In genomic region chr9:129701054-129701453, GRCh38 we compare ENCODE assay signal across 16 cellular contexts. TPM values are rescaled to one million over a fixed set of nuclear protein-coding genes. Genes with fewer than 3 reads are reported as not detected.
DNase-seq lines count a peak whose midpoint lies in the region; ATAC-seq and TF ChIP-seq lines count a peak whose summit lies in the region.
"Had no signal": no experiment of that assay in that cellular context is flagged by ENCODE, and none has a peak within 500 bp of the region (broad histone marks: within the 10 kb centered on the region; RNA-seq: fewer than 3 reads in every experiment).

No MANE protein-coding gene starts in this region.

- H3K4me1 ChIP-seq in endodermal cell (ENCODE audit: control insufficient read depth, insufficient read depth, low read length) (no peaks in the 10 kb centered on the region), smooth muscle cell (ENCODE audit: low read depth) (peaks cover 17% of the 10 kb centered on the region)

- H3K27me3 ChIP-seq in AG04450 (ENCODE audit: control insufficient read depth, insufficient read depth, low read length) (no peaks in the 10 kb centered on the region), endodermal cell (ENCODE audit: control insufficient read depth, insufficient read depth, low read length, poor library complexity, severe bottlenecking) (peaks cover 10% of the 10 kb centered on the region), smooth muscle cell (ENCODE audit: low read depth) (no peaks in the 10 kb centered on the region)

- H3K4me3 ChIP-seq in AG04450 (ENCODE audit: low read depth, low read length) (no peak overlapping the region), SK-N-MC (no peak overlapping the region), endodermal cell (ENCODE audit: low read length) (no peak overlapping the region), smooth muscle cell (no peak overlapping the region)

- WGBS in endodermal cell (ENCODE audit: insufficient coverage in 1 of 2, insufficient read length in 1 of 2), 2 experiments = 90 to 93% methylated on average over 11 of the region's 11 CpGs
- WGBS in smooth muscle cell (ENCODE audit: low lambda C conversion rate) = 84% methylated on average over 11 of the region's 11 CpGs

- peaks cover 11% of the 10 kb centered on the region for H3K27me3 Mint-ChIP-seq in endodermal cell (ENCODE audit: insufficient read depth)
- H3K27me3 Mint-ChIP-seq in activated T-helper 2 cell treated with anti-CD3 and anti-CD28 coated beads, Interferon-gamma antibody, Interleukin-2, Interleukin-4, amounts not matched to agents 10 μg/mL and 5 μg/mL and 100 μg/mL, durations not matched to agents 14 hours and 24 hours and 36 hours (ENCODE audit: low read depth) = peaks cover 12% of the 10 kb centered on the region

- H3K36me3 ChIP-seq in SK-N-MC (ENCODE audit: insufficient read depth, low read length) (peaks cover 9% of the 10 kb centered on the region; the same call in 1 of the 2 replicates), endodermal cell (ENCODE audit: control insufficient read depth, insufficient read depth, low read length) (no peaks in the 10 kb centered on the region), smooth muscle cell (ENCODE audit: low read depth) (no peaks in the 10 kb centered on the region)

- CTCF ChIA-PET in AG04450 (lab: Charles Lee) = interaction anchor here (2.2 to 3.0 kb wide), 2 partner anchors 26 to 37 kb away, joined by 8 to 13 read pairs; no protein-coding TSS in a partner anchor

- H4K20me1 ChIP-seq in smooth muscle cell (ENCODE audit: low read depth) = no peaks in the 10 kb centered on the region

- peaks cover 34% of the 10 kb centered on the region for H3K79me2 ChIP-seq in smooth muscle cell (ENCODE audit: low read depth)

- no peaks in the 10 kb centered on the region for H3K9me3 Mint-ChIP-seq in endodermal cell
- no peaks in the 10 kb centered on the region for H3K9me3 Mint-ChIP-seq in activated T-helper 2 cell treated with anti-CD3 and anti-CD28 coated beads, Interferon-gamma antibody, Interleukin-2, Interleukin-4, amounts not matched to agents 10 μg/mL and 5 μg/mL and 100 μg/mL, durations not matched to agents 14 hours and 24 hours and 36 hours
- H3K9me3 Mint-ChIP-seq: CD8-positive, alpha-beta T cell had no signal

- H3K4me3 Mint-ChIP-seq in endodermal cell = no peak overlapping the region
- no peak overlapping the region for H3K4me3 Mint-ChIP-seq in activated T-helper 2 cell treated with anti-CD3 and anti-CD28 coated beads, Interferon-gamma antibody, Interleukin-2, Interleukin-4, amounts not matched to agents 10 μg/mL and 5 μg/mL and 100 μg/mL, durations not matched to agents 14 hours and 24 hours and 36 hours (ENCODE audit: low read depth)
- H3K4me3 Mint-ChIP-seq: CD8-positive, alpha-beta T cell had no signal

- no peak overlapping the region for H2AFZ ChIP-seq in smooth muscle cell (ENCODE audit: low read depth)

- H3F3A ChIP-seq in smooth muscle cell (ENCODE audit: low read depth) = peaks cover 15% of the 10 kb centered on the region

- H3K9ac ChIP-seq in SK-N-MC (ENCODE audit: insufficient read length) (no peak overlapping the region), endodermal cell (ENCODE audit: extremely low read depth, low read length, poor library complexity, severe bottlenecking) (no peak overlapping the region), smooth muscle cell (ENCODE audit: low read depth) (no peak overlapping the region)

- POLR2A ChIA-PET in AG04450 (lab: Yijun Ruan, JAX) = interaction anchor here (0.6 kb wide), 1 partner anchor 61 kb away, joined by 4 read pairs; no protein-coding TSS in a partner anchor

- DNase-seq in AG04450 (ENCODE audit: low read depth, low spot score) (no peak), SK-N-MC (ENCODE audit: low read depth, low spot score) (no peak), endodermal cell (peak; percentile 31), smooth muscle cell (lab: John Stamatoyannopoulos, UW; ENCODE audit: unreplicated experiment) (no peak), NCI-H1417 (lab: John Stamatoyannopoulos, UW) (no peak)
- DNase-seq in activated T-helper 2 cell treated with anti-CD3 and anti-CD28 coated beads, Interferon-gamma antibody, Interleukin-2, Interleukin-4, amounts not matched to agents 10 μg/mL and 5 μg/mL and 100 μg/mL, durations not matched to agents 14 hours and 24 hours and 36 hours (ENCODE audit: low spot score) = no peak
- DNase-seq: CD8-positive, alpha-beta T cell; COR-L47; DMS153; DMS79 treated with DMSO at 0.1 percent for 48 hours; EL had no signal

- TF ChIP-seq CTCF in AG04450 (IDR thresholded peaks at IDR 0.05; ENCODE audit: low read depth, low read length) (no peak), endodermal cell (conservative IDR thresholded peaks at IDR 0.05) (no peak), smooth muscle cell (IDR thresholded peaks at IDR 0.05; ENCODE audit: borderline replicate concordance, insufficient read depth, poor library complexity, severe bottlenecking) (no peak)

- no peak overlapping the region for H3K4me2 ChIP-seq in smooth muscle cell

- no peaks in the 10 kb centered on the region for H3K36me3 Mint-ChIP-seq in endodermal cell (ENCODE audit: low read depth)
- H3K36me3 Mint-ChIP-seq in activated T-helper 2 cell treated with anti-CD3 and anti-CD28 coated beads, Interferon-gamma antibody, Interleukin-2, Interleukin-4, amounts not matched to agents 10 μg/mL and 5 μg/mL and 100 μg/mL, durations not matched to agents 14 hours and 24 hours and 36 hours (ENCODE audit: low read depth) = no peaks in the 10 kb centered on the region
- H3K36me3 Mint-ChIP-seq: CD14-positive monocyte; CD8-positive, alpha-beta T cell had no signal

- no peaks in the 10 kb centered on the region for H3K9me3 ChIP-seq in AG04450 (ENCODE audit: control insufficient read depth, insufficient read depth, low read length)
- H3K9me3 ChIP-seq in SK-N-MC (ENCODE audit: low read depth, low read length) = no peaks in the 10 kb centered on the region
- H3K9me3 ChIP-seq in endodermal cell (ENCODE audit: control insufficient read depth, low read length) = no peaks in the 10 kb centered on the region
- no peaks in the 10 kb centered on the region for H3K9me3 ChIP-seq in smooth muscle cell (replicated peaks; ENCODE audit: low read depth)

- intact Hi-C loops in activated T-helper 2 cell treated with anti-CD3 and anti-CD28 coated beads, Interferon-gamma antibody, Interleukin-2, Interleukin-4, amounts not matched to agents 10 μg/mL and 5 μg/mL and 100 μg/mL, durations not matched to agents 14 hours and 24 hours and 36 hours (cut with micrococcal nuclease) = no loop called here

- ATAC-seq in HG03521 (IDR thresholded peaks at IDR 0.05; ENCODE audit: unreplicated experiment) (no peak), GM19395 (IDR thresholded peaks at IDR 0.05; ENCODE audit: unreplicated experiment) (no peak)
- ATAC-seq: CD8-positive, alpha-beta T cell; HCT116 had no signal

- H3K27ac ChIP-seq in AG04450 (ENCODE audit: low read depth, low read length) (peak overlapping the region; percentile 21), SK-N-MC (peak overlapping the region; percentile 99), endodermal cell (ENCODE audit: low read depth, low read length) (no peak overlapping the region), smooth muscle cell (ENCODE audit: low read depth) (peak overlapping the region; percentile 98)

- H3K4me1 Mint-ChIP-seq in endodermal cell = no peaks in the 10 kb centered on the region
- H3K4me1 Mint-ChIP-seq in activated T-helper 2 cell treated with anti-CD3 and anti-CD28 coated beads, Interferon-gamma antibody, Interleukin-2, Interleukin-4, amounts not matched to agents 10 μg/mL and 5 μg/mL and 100 μg/mL, durations not matched to agents 14 hours and 24 hours and 36 hours (ENCODE audit: low read depth) = peaks cover 3% of the 10 kb centered on the region

- no peak overlapping the region for H3K27ac Mint-ChIP-seq in endodermal cell
- H3K27ac Mint-ChIP-seq in activated T-helper 2 cell treated with anti-CD3 and anti-CD28 coated beads, Interferon-gamma antibody, Interleukin-2, Interleukin-4, amounts not matched to agents 10 μg/mL and 5 μg/mL and 100 μg/mL, durations not matched to agents 14 hours and 24 hours and 36 hours = no peak overlapping the region
- H3K27ac Mint-ChIP-seq: CD14-positive monocyte; CD8-positive, alpha-beta T cell had no signal

RNA-seq across cellular contexts. Expression of gene PRRX2, which starts 35.6 kb away (rescaled TPM):
- polyA plus RNA-seq in AG04450 (2011; rRNA removed) (8.3 and 15.0 TPM in 2 replicates), smooth muscle cell (180 and 234 TPM in 2 replicates)
- 4.0 and 4.2 TPM in 2 replicates for polyA minus RNA-seq in AG04450 (2011; rRNA and poly(A)+ RNA removed)
- total RNA-seq in endodermal cell (1 to 10 TPM; 1.0 to 3.8 TPM), smooth muscle cell (59.9 and 87.7 TPM in 2 replicates)
- 5.4 TPM for polyA plus RNA-seq in endodermal cell (2013, experiment 1 of 2)
- 6.0 TPM for polyA plus RNA-seq in endodermal cell (2013, experiment 2 of 2)
- 5.0 and 5.1 TPM in 2 replicates for total RNA-seq in activated T-helper 2 cell treated with anti-CD3 and anti-CD28 coated beads, Interferon-gamma antibody, Interleukin-2, Interleukin-4, amounts not matched to agents 10 μg/mL and 5 μg/mL and 100 μg/mL, durations not matched to agents 14 hours and 24 hours and 36 hours
- total RNA-seq: A172; CD8-positive, alpha-beta T cell had no signal
- polyA plus RNA-seq: CD14-positive monocyte had no signal

RNA-seq across cellular contexts. Expression of gene PTGES, which starts 51.8 kb away (rescaled TPM):
- polyA plus RNA-seq in AG04450 (2011; rRNA removed) = 17.0 and 21.4 TPM in 2 replicates
- 14.2 and 19.9 TPM in 2 replicates for polyA minus RNA-seq in AG04450 (2011; rRNA and poly(A)+ RNA removed)
- total RNA-seq in endodermal cell = under 1 TPM; 0.29 to 0.62 TPM
- polyA plus RNA-seq in endodermal cell (2013, experiment 1 of 2) = 2.9 TPM
- polyA plus RNA-seq in endodermal cell (2013, experiment 2 of 2) = 3.2 TPM
- total RNA-seq in smooth muscle cell = 36.9 and 49.5 TPM in 2 replicates
- polyA plus RNA-seq in smooth muscle cell = 69.6 and 176 TPM in 2 replicates
- 0.34 and 0.39 TPM in 2 replicates for total RNA-seq in activated T-helper 2 cell treated with anti-CD3 and anti-CD28 coated beads, Interferon-gamma antibody, Interleukin-2, Interleukin-4, amounts not matched to agents 10 μg/mL and 5 μg/mL and 100 μg/mL, durations not matched to agents 14 hours and 24 hours and 36 hours

RNA-seq across cellular contexts. Expression of gene ASB6, which starts 59.1 kb away (rescaled TPM):
- 11.6 and 15.3 TPM in 2 replicates for polyA plus RNA-seq in AG04450 (2011; rRNA removed)
- polyA minus RNA-seq in AG04450 (2011; rRNA and poly(A)+ RNA removed) = 9.4 and 14.0 TPM in 2 replicates
- total RNA-seq in endodermal cell = 10 to 100 TPM; 19.8 to 20.2 TPM
- polyA plus RNA-seq in endodermal cell (2013, experiment 1 of 2) = 17.7 TPM
- 14.9 TPM for polyA plus RNA-seq in endodermal cell (2013, experiment 2 of 2)
- 10.9 and 13.8 TPM in 2 replicates for total RNA-seq in smooth muscle cell
- 22.2 and 26.0 TPM in 2 replicates for polyA plus RNA-seq in smooth muscle cell
- 21.4 and 22.1 TPM in 2 replicates for total RNA-seq in activated T-helper 2 cell treated with anti-CD3 and anti-CD28 coated beads, Interferon-gamma antibody, Interleukin-2, Interleukin-4, amounts not matched to agents 10 μg/mL and 5 μg/mL and 100 μg/mL, durations not matched to agents 14 hours and 24 hours and 36 hours

Comparison
In these comparisons a context has a peak if more than half of its experiments do, and no peak if none do; other contexts are left out.
1. RNA of gene PTGES, which starts 51.8 kb away (total RNA-seq): 36.9 to 49.5 TPM in smooth muscle cell; 0.29 to 0.62 TPM in endodermal cell and 0.34 to 0.39 TPM in activated T-helper 2 cell treated with anti-CD3 and anti-CD28 coated beads, Interferon-gamma antibody, Interleukin-2, Interleukin-4, amounts not matched to agents 10 μg/mL and 5 μg/mL and 100 μg/mL, durations not matched to agents 14 hours and 24 hours and 36 hours; every median in the first group is over 10 times any median in the second.